In the genomic region with DNA sequence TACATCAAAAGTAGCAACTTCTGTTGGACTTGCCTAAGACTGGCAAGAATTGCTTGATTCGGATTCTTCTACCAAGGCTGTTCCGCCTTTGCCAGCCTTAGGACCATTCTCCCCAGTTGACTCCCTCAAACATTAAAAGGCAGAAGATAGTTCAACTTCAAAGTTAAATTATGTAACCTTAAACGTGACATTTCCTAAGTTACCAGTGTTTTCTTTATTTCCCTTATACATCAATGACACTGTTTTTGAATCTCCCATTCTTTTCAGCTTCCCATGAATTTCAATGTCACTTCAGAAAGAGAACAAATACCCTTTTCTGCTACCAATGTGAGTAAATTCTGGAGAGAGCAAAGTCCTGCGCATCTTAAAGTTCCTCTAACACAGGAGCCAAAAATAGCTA, we compare ENCODE assay signal across 28 cellular contexts.
"Had no signal": no experiment of that assay in that cellular context is flagged by ENCODE, and none has a peak within 500 bp of the region (broad histone marks: within the 10 kb centered on the region; RNA-seq: fewer than 3 reads in every experiment).

No MANE protein-coding gene starts in this region.

- H2AFZ ChIP-seq: neural progenitor cell, parathyroid adenoma had no signal

- H3K27ac ChIP-seq: left lung, lower lobe of right lung, neural progenitor cell, neutrophil, parathyroid adenoma, right atrium auricular region, skin epidermis, suprapubic skin, thoracic aorta, tibial artery, upper lobe of right lung had no signal

- H3K27me3 ChIP-seq: left lung, neural progenitor cell, neutrophil, right atrium auricular region, suprapubic skin, tibial artery, upper lobe of right lung had no signal

- H3K4me3 ChIP-seq: left lung, lower lobe of right lung, neural progenitor cell, right atrium auricular region, skin epidermis, suprapubic skin, thoracic aorta, tibial artery, upper lobe of right lung had no signal

- FAIRE-seq: kidney, urothelium cell line had no signal

- H3K9me3 ChIP-seq: left lung, lower lobe of right lung, neutrophil, right atrium auricular region, suprapubic skin, thoracic aorta, tibial artery, upper lobe of right lung had no signal

- H3K36me3 ChIP-seq: neural progenitor cell, neutrophil, right atrium auricular region had no signal

- H3K4me2 ChIP-seq: neural progenitor cell had no signal

- ATAC-seq: left colon, lower lobe of right lung, natural killer cell, sciatic nerve, upper lobe of right lung had no signal

- DNase-seq: hippocampal formation; kidney; left colon; left lung; lower lobe of right lung; mammary epithelial cell; mesendoderm; naive B cell; natural killer cell; nephron progenitor cell; occipital lobe; stimulated activated CD4-positive, alpha-beta T cell treated with anti-CD3 and anti-CD28 coated beads, Interleukin-12 subunit alpha, Interleukin-12 subunit beta, amount 100 ng/mL, for 4 hours; stimulated activated CD4-positive, alpha-beta T cell treated with anti-CD3 and anti-CD28 coated beads, Interleukin-15, amount 100 ng/mL, for 24 hours; stimulated activated CD4-positive, alpha-beta T cell treated with anti-CD3 and anti-CD28 coated beads, Interleukin-2, amount 100 ng/mL, for 24 hours; stimulated activated CD4-positive, alpha-beta T cell treated with anti-CD3 and anti-CD28 coated beads, Interleukin-4, amount 100 ng/mL, for 1 hour; stimulated activated naive CD4-positive, alpha-beta T cell; tibial artery; trophoblast cell; upper lobe of right lung had no signal

- H3K4me1 ChIP-seq: lower lobe of right lung, neural progenitor cell, parathyroid adenoma, right atrium auricular region, upper lobe of right lung had no signal

- H3K9ac ChIP-seq: neural progenitor cell, parathyroid adenoma had no signal
